ENCODE assay signal across 9 cellular contexts in genomic region chr11:131674051-131674755, GRCh38.
DNase-seq lines count a peak whose midpoint lies in the region; ATAC-seq and TF ChIP-seq lines count a peak whose summit lies in the region.
"Had no signal": no experiment of that assay in that cellular context is flagged by ENCODE, and none has a peak within 500 bp of the region (broad histone marks: within the 10 kb centered on the region; RNA-seq: fewer than 3 reads in every experiment).

No MANE protein-coding gene starts in this region.

- H3K4me3 ChIP-seq in HAP-1 (no peak overlapping the region), epithelial cell of esophagus (ENCODE audit: low read length) (no peak overlapping the region), mucosa of descending colon (no peak overlapping the region), transverse colon (no peak overlapping the region)

- H3K9me3 ChIP-seq in HAP-1 (no peaks in the 10 kb centered on the region), mucosa of descending colon (no peaks in the 10 kb centered on the region), transverse colon (no peaks in the 10 kb centered on the region)

- no peak for TF ChIP-seq EP300 in transverse colon (IDR thresholded peaks at IDR 0.05; ENCODE audit: low read depth)

- TF ChIP-seq POLR2A in transverse colon (IDR thresholded peaks at IDR 0.05): no peak

- no peak overlapping the region for H3K27ac ChIP-seq in transverse colon

- 0 to 27% methylated on average over 1 to 16 of the region's 16 CpGs for WGBS in transverse colon (ENCODE audit: low coverage in 1 of 2), 2 donors

- intact Hi-C loops in mucosa of descending colon (cut with DNase I, micrococcal nuclease) (loop anchor here in 1 of 2 donors (5.0 kb wide), 2 partner anchors 607 to 752 kb away; no protein-coding TSS in a partner anchor), transverse colon (cut with DNase I; ENCODE audit: low total_unique reads) (loop anchor here (5.0 kb wide), 2 partner anchors 607 to 752 kb away; no protein-coding TSS in a partner anchor)

- no peaks in the 10 kb centered on the region for H3K4me1 ChIP-seq in HAP-1
- H3K4me1 ChIP-seq in mucosa of descending colon (ENCODE audit: low read depth): no peaks in the 10 kb centered on the region
- peaks cover 0 to 4% (median 0%) of the 10 kb centered on the region in 4 donors for H3K4me1 ChIP-seq in transverse colon

- in situ Hi-C loops in HAP-1 (cut with MboI; ENCODE audit: low sequenced_read_pairs) (loop anchor here (10.0 kb wide), 1 partner anchor 609 kb away; no protein-coding TSS in a partner anchor), transverse colon (cut with MboI; ENCODE audit: low pct_ligation_motif_present in 1 of 4, low pct_unique_long_range_greater_than_20kb in 1 of 4, low sequenced_read_pairs in 3 of 4) (loop anchor here in 3 of 4 donors (10.0 to 25.0 kb wide), 3 partner anchors 609 to 749 kb away; no protein-coding TSS in a partner anchor)

- ATAC-seq in mucosa of descending colon: peak; percentile 84

- TF ChIP-seq CTCF in epithelial cell of esophagus (IDR thresholded peaks at IDR 0.05; ENCODE audit: insufficient read depth, low read depth, low read length, missing control alignments) (peak; percentile 95), mucosa of descending colon (IDR thresholded peaks at IDR 0.05) (peak; percentile 79), transverse colon (IDR thresholded peaks at IDR 0.05) (peak; percentile 72 to 90 (median 89))

- DNase-seq in A172 (ENCODE audit: low spot score) (peak; percentile 54), GM03348 (ENCODE audit: low spot score) (peak; percentile 92), HAP-1 (ENCODE audit: low spot score in 2 of 2) (peak; percentile 40 to 70), LoVo (ENCODE audit: low spot score) (peak; percentile 46), UCSD-AML1 (lab: John Stamatoyannopoulos, UW; ENCODE audit: unreplicated experiment) (peak; percentile 56), epithelial cell of esophagus (ENCODE audit: low read depth) (peak; percentile 84), mucosa of descending colon (peak in 2 of 3 donors; percentile 58 to 66), transverse colon (peak; percentile 56)
- DNase-seq: naive B cell had no signal

- H3K36me3 ChIP-seq in HAP-1 (replicated peaks) (no peaks in the 10 kb centered on the region), mucosa of descending colon (ENCODE audit: low read depth) (no peaks in the 10 kb centered on the region), transverse colon (no peaks in the 10 kb centered on the region)

- H3K27me3 ChIP-seq in HAP-1 (ENCODE audit: low read depth) (no peaks in the 10 kb centered on the region), transverse colon (no peaks in the 10 kb centered on the region)
